In the genomic region with DNA sequence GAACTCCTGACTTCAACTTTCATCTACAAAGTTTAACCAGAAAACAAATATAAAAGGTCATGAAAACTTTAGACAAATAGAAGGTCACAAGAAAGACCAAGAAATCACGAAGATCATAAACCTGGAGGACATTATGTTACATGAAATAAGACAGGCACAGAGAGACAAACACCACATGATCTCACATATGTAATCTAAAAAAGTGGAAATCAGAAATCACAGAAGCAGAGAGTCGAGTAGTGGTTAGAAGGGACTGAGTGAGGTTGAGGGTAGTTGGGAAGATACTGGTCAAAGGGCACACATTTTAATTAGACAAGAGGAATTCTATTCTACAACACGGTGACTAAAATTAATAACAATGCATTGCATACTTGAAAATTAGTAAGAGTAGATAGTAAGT, we compare ENCODE assay signal across 8 cellular contexts. TPM values are rescaled to one million over a fixed set of nuclear protein-coding genes. Genes with fewer than 3 reads are reported as not detected.
DNase-seq lines count a peak whose midpoint lies in the region; TF ChIP-seq lines count a peak whose summit lies in the region.
"Had no signal": no experiment of that assay in that cellular context is flagged by ENCODE, and none has a peak within 500 bp of the region (broad histone marks: within the 10 kb centered on the region; RNA-seq: fewer than 3 reads in every experiment).

No MANE protein-coding gene starts in this region.

- H2AFZ ChIP-seq in neural progenitor cell (replicated peaks), result no peak overlapping the region

- H3K4me1 Mint-ChIP-seq in neural progenitor cell, result peaks cover 16% of the 10 kb centered on the region

- H3K27ac ChIP-seq in coronary artery, result no peak overlapping the region
- no peak overlapping the region for H3K27ac ChIP-seq in neural progenitor cell

- no peaks in the 10 kb centered on the region for H4K20me1 ChIP-seq in neural progenitor cell (ENCODE audit: low read depth)

- H3K36me3 ChIP-seq in neural progenitor cell, result no peaks in the 10 kb centered on the region

- peaks cover 30% of the 10 kb centered on the region for H3K79me2 ChIP-seq in neural progenitor cell (ENCODE audit: low read depth)

- peak overlapping the region; percentile 82 for H3K4me3 Mint-ChIP-seq in neural progenitor cell

- peaks cover 26% of the 10 kb centered on the region for H3K4me1 ChIP-seq in neural progenitor cell

- H3K9me3 ChIP-seq in neural progenitor cell (ENCODE audit: low read depth), result no peaks in the 10 kb centered on the region

- H3K9ac ChIP-seq in neural progenitor cell, result no peak overlapping the region

- no peaks in the 10 kb centered on the region for H3K9me3 Mint-ChIP-seq in neural progenitor cell

- peak overlapping the region; percentile 97 for H3K4me3 ChIP-seq in GM12865 (ENCODE audit: low read depth, low read length)
- peak overlapping the region; percentile 81 for H3K4me3 ChIP-seq in coronary artery
- H3K4me3 ChIP-seq in neural progenitor cell, result peak overlapping the region; percentile 49

- H3K27me3 Mint-ChIP-seq in neural progenitor cell (ENCODE audit: insufficient read depth, low read depth), result no peaks in the 10 kb centered on the region

- H3K27ac Mint-ChIP-seq in neural progenitor cell, result peak overlapping the region; percentile 20

- peak overlapping the region; percentile 90 for H3K4me2 ChIP-seq in neural progenitor cell

- H3K27me3 ChIP-seq in neural progenitor cell, result no peaks in the 10 kb centered on the region

- TF ChIP-seq CTCF in GM12865 (IDR thresholded peaks at IDR 0.05; ENCODE audit: insufficient read depth, low read depth, low read length, missing control alignments) (no peak), coronary artery (IDR thresholded peaks at IDR 0.05) (no peak), neural progenitor cell (IDR thresholded peaks at IDR 0.05) (no peak)

- peaks cover 21% of the 10 kb centered on the region for H3F3A ChIP-seq in neural progenitor cell (ENCODE audit: low read depth)

- DNase-seq in GM12865 (ENCODE audit: low read depth) (peak; percentile 17), NAMALWA (ENCODE audit: low spot score) (peak; percentile 33), coronary artery (ENCODE audit: low spot score) (no peak), neural progenitor cell (ENCODE audit: low spot score) (no peak), DMS114 treated with DMSO at 0.1 percent for 48 hours (lab: John Stamatoyannopoulos, UW; ENCODE audit: unreplicated experiment) (no peak), NCI-H2227 treated with DMSO at 0.1 percent for 48 hours (lab: John Stamatoyannopoulos, UW) (no peak)
- DNase-seq in stimulated activated CD4-positive, alpha-beta T cell treated with anti-CD3 and anti-CD28 coated beads, Interleukin-15, amount 100 ng/mL, for 24 hours, result no peak
- DNase-seq: GOT3 had no signal

- peaks cover 17% of the 10 kb centered on the region for H3K36me3 Mint-ChIP-seq in neural progenitor cell

RNA-seq across cellular contexts. Expression of a gene that starts 1.4 kb away (rescaled TPM):
- 32.4 and 58.4 TPM in 2 replicates for total RNA-seq in neural progenitor cell (ENCODE audit: low replicate concordance)

Comparison
In these comparisons a context has a peak if more than half of its experiments do, and no peak if none do; other contexts are left out.
1. DNase-seq: peak in GM12865 (single experiment) and NAMALWA (single experiment); none in coronary artery (single experiment), neural progenitor cell (single experiment), stimulated activated CD4-positive, alpha-beta T cell treated with anti-CD3 and anti-CD28 coated beads, Interleukin-15, amount 100 ng/mL, for 24 hours (single experiment), DMS114 treated with DMSO at 0.1 percent for 48 hours (single experiment) and NCI-H2227 treated with DMSO at 0.1 percent for 48 hours (single experiment).
2. Peak in every context shown above with its lines, with median percentiles within 50 percentile points of each other: H3K4me3 ChIP-seq.